In genomic region chr2:5693288-5694015, GRCh38 we compare ENCODE assay signal across 11 cellular contexts. TPM values are rescaled to one million over a fixed set of nuclear protein-coding genes. Genes with fewer than 3 reads are reported as not detected.
A peak's percentile ranks its signal among the peaks of the same experiment; 100 is the strongest.
DNase-seq lines count a peak whose midpoint lies in the region; ATAC-seq and TF ChIP-seq lines count a peak whose summit lies in the region.
"Had no signal": no experiment of that assay in that cellular context is flagged by ENCODE, and none has a peak within 500 bp of the region (broad histone marks: within the 10 kb centered on the region; RNA-seq: fewer than 3 reads in every experiment).

No MANE protein-coding gene starts in this region.

- no peak overlapping the region for H3K4ac ChIP-seq in H9 (ENCODE audit: low read depth, low read length)

- H3K27me3 ChIP-seq in BE2C: peaks cover 81% of the 10 kb centered on the region
- no peaks in the 10 kb centered on the region for H3K27me3 ChIP-seq in H9 (ENCODE audit: insufficient read depth, low read length)
- H3K27me3 ChIP-seq in muscle layer of colon (ENCODE audit: control insufficient read depth in 1 of 2, insufficient read depth in 2 of 2, low read length in 2 of 2): peaks cover 0 to 33% of the 10 kb centered on the region in 2 donors

- H3K79me2 ChIP-seq in H9 (ENCODE audit: insufficient read depth, low read length): peaks cover 10% of the 10 kb centered on the region; the same call in 1 of the 2 replicates

- H4K5ac ChIP-seq in H9 (ENCODE audit: insufficient read length, low read depth, low read length): no peak overlapping the region

- no peak overlapping the region for H3K23ac ChIP-seq in H9 (ENCODE audit: insufficient read length, low read depth, low read length)

- H3K56ac ChIP-seq in H9 (ENCODE audit: insufficient read length, low read depth, low read length): no peak overlapping the region

- no peaks in the 10 kb centered on the region for H3K9me3 ChIP-seq in BE2C
- H3K9me3 ChIP-seq in H9 (ENCODE audit: control insufficient read depth, low read depth, low read length): no peaks in the 10 kb centered on the region
- H3K9me3 ChIP-seq in muscle layer of colon (ENCODE audit: low read length): no peaks in the 10 kb centered on the region

- peak overlapping the region; percentile 88 to 97 for H3K4me3 Mint-ChIP-seq in H9
- H3K4me3 Mint-ChIP-seq: activated naive CD4-positive, alpha-beta T cell treated with anti-CD3 and anti-CD28 coated beads, Interleukin-2, amount 50 U/mL, for 24 hours had no signal

- H3K27ac ChIP-seq in H9 (ENCODE audit: insufficient read length, low read depth, low read length) (no peak overlapping the region), muscle layer of colon (ENCODE audit: low read depth, low read length) (peak overlapping the region; percentile 78)

- H3K4me1 Mint-ChIP-seq in H9: peaks cover 20 to 35% of the 10 kb centered on the region in 2 experiments

- H3K4me1 ChIP-seq in BE2C (no peaks in the 10 kb centered on the region), H9 (ENCODE audit: insufficient read depth, low read length) (no peaks in the 10 kb centered on the region), muscle layer of colon (ENCODE audit: insufficient read depth, low read length) (no peaks in the 10 kb centered on the region)

- H4K8ac ChIP-seq in H9 (replicated peaks; ENCODE audit: insufficient read length, low read depth, low read length): no peak overlapping the region

- no peaks in the 10 kb centered on the region for H3K36me3 ChIP-seq in BE2C
- H3K36me3 ChIP-seq in muscle layer of colon (ENCODE audit: insufficient read depth, low read length): no peaks in the 10 kb centered on the region

- no CpG with 5 or more reads among the region's 95 CpGs for WGBS in H9 (ENCODE audit: extremely low coverage, insufficient read length, low lambda C conversion rate)

- H3K79me1 ChIP-seq in H9 (ENCODE audit: insufficient read depth, low read depth, low read length, poor library complexity, severe bottlenecking): no peaks in the 10 kb centered on the region

- no peak overlapping the region for H2AK5ac ChIP-seq in H9 (ENCODE audit: insufficient read length, low read length)

- peaks cover 19% of the 10 kb centered on the region for H3K23me2 ChIP-seq in H9 (ENCODE audit: insufficient read length, low read depth, low read length, poor library complexity, severe bottlenecking)

- H2BK15ac ChIP-seq in H9 (ENCODE audit: low read depth, low read length): no peak overlapping the region; the same call in 1 of the 2 replicates

- H2BK20ac ChIP-seq in H9 (ENCODE audit: low read depth, low read length, poor library complexity, severe bottlenecking): no peak overlapping the region

- no peak overlapping the region for H2BK5ac ChIP-seq in H9 (ENCODE audit: insufficient read length, low read length)

- DNase-seq in BE2C: no peak
- DNase-seq in H9: peak; percentile 49
- DNase-seq in amniotic epithelial cell (ENCODE audit: low read depth): peak; percentile 21
- DNase-seq in HPDE6-E6E7 (ENCODE audit: extremely low spot score): no peak
- DNase-seq: left colon had no signal

- peak overlapping the region; percentile 47 for H3K9ac ChIP-seq in H9 (ENCODE audit: extremely low read depth, insufficient read length, low read length)
- H3K9ac ChIP-seq in muscle layer of colon (ENCODE audit: low read length): no peak overlapping the region

- peak overlapping the region; percentile 95 for H3K4me2 ChIP-seq in H9 (ENCODE audit: insufficient read depth, insufficient read length, low read length)

- peaks cover 0 to 2% of the 10 kb centered on the region in 2 experiments; a peak in 2 of 5 replicates for H3K9me3 Mint-ChIP-seq in H9
- H3K9me3 Mint-ChIP-seq: activated naive CD4-positive, alpha-beta T cell treated with anti-CD3 and anti-CD28 coated beads, Interleukin-2, amount 50 U/mL, for 24 hours had no signal

- H3K4me3 ChIP-seq in BE2C (ENCODE audit: low read depth, low read length) (peak overlapping the region; percentile 33), muscle layer of colon (ENCODE audit: low read depth in 1 of 2, low read length in 2 of 2) (peak overlapping the region; percentile 57 to 59)
- H3K4me3 ChIP-seq: GM12878 had no signal

- no peak overlapping the region for H2BK12ac ChIP-seq in H9 (ENCODE audit: insufficient read length, low read depth, low read length)

- ATAC-seq in HG02970 (IDR thresholded peaks at IDR 0.05; ENCODE audit: low FRiP score, unreplicated experiment): no peak
- ATAC-seq in HG03354 (IDR thresholded peaks at IDR 0.05; ENCODE audit: poor library complexity, severe bottlenecking, unreplicated experiment): no peak
- no peak for ATAC-seq in GM18858 (IDR thresholded peaks at IDR 0.05; ENCODE audit: unreplicated experiment)
- ATAC-seq: GM12878, left colon had no signal

- H2BK120ac ChIP-seq in H9 (ENCODE audit: low read depth, low read length, poor library complexity, severe bottlenecking): no peak overlapping the region

- no peaks in the 10 kb centered on the region; the same call in none of the 2 replicates for H3K27me3 Mint-ChIP-seq in H9 (ENCODE audit: low read depth)

- H2AFZ ChIP-seq in H9 (ENCODE audit: low read length): no peak overlapping the region

- H4K91ac ChIP-seq in H9 (ENCODE audit: insufficient read length, low read depth, low read length): no peak overlapping the region

- H4K20me1 ChIP-seq in H9 (ENCODE audit: control insufficient read depth, insufficient read depth, insufficient read length): no peaks in the 10 kb centered on the region

- no peak overlapping the region for H3K18ac ChIP-seq in H9 (ENCODE audit: insufficient read length, low read depth, low read length)

- H3K36me3 Mint-ChIP-seq in H9 (ENCODE audit: insufficient read depth in 1 of 3, low read depth in 3 of 3): peaks cover 4 to 24% (median 12%) of the 10 kb centered on the region in 3 experiments

- H3K27ac Mint-ChIP-seq in H9: no peak overlapping the region; a peak in 1 of 7 replicates
- H3K27ac Mint-ChIP-seq: activated naive CD4-positive, alpha-beta T cell treated with anti-CD3 and anti-CD28 coated beads, Interleukin-2, amount 50 U/mL, for 24 hours had no signal

- TF ChIP-seq CTCF in BE2C (IDR thresholded peaks at IDR 0.05; ENCODE audit: low read depth, low read length) (no peak), H9 (conservative IDR thresholded peaks at IDR 0.05) (no peak)

- H3K14ac ChIP-seq in H9 (ENCODE audit: insufficient read depth, low read length): peak overlapping the region; percentile 71; the same call in 1 of the 2 replicates

- H3T11ph ChIP-seq in H9 (ENCODE audit: low read length): no peak overlapping the region

RNA-seq across cellular contexts. Expression of gene SOX11, which starts 1.3 kb away (rescaled TPM):
- polyA plus RNA-seq in BE2C (2012; ENCODE audit: insufficient read depth, insufficient read length, low read depth): 11.6 TPM
- 42.8 and 43.8 TPM in 2 replicates for total RNA-seq in H9 (2021)

Comparison
In these comparisons a context has a peak if more than half of its experiments do, and no peak if none do; other contexts are left out.
1. DNase-seq: peak in H9 (single experiment) and amniotic epithelial cell (single experiment); none in BE2C (single experiment) and HPDE6-E6E7 (single experiment).